Comparison of ENCODE assay signal across 11 cellular contexts in genomic region chr9:87336407-87336806, GRCh38.
DNase-seq lines count a peak whose midpoint lies in the region; ATAC-seq, FAIRE-seq and TF ChIP-seq lines count a peak whose summit lies in the region.
"Had no signal": no experiment of that assay in that cellular context is flagged by ENCODE, and none has a peak within 500 bp of the region (broad histone marks: within the 10 kb centered on the region; RNA-seq: fewer than 3 reads in every experiment).

No MANE protein-coding gene starts in this region.

- peaks cover 32% of the 10 kb centered on the region for H3K4me1 Mint-ChIP-seq in GM23338
- H3K4me1 Mint-ChIP-seq in Caco-2 (ENCODE audit: low read depth, unreplicated experiment): peaks cover 8% of the 10 kb centered on the region
- peaks cover 8% of the 10 kb centered on the region for H3K4me1 Mint-ChIP-seq in stimulated activated memory B cell treated with anti-CD40 and anti-IgM and Interleukin-4, amounts not matched to agents 10 μg/mL and 1 μg/mL and 100 μg/mL, for 72 hours

- no peak overlapping the region for H3K27ac Mint-ChIP-seq in GM23338
- no peak overlapping the region for H3K27ac Mint-ChIP-seq in Caco-2 (ENCODE audit: unreplicated experiment)
- no peak overlapping the region for H3K27ac Mint-ChIP-seq in stimulated activated memory B cell treated with anti-CD40 and anti-IgM and Interleukin-4, amounts not matched to agents 10 μg/mL and 1 μg/mL and 100 μg/mL, for 72 hours
- H3K27ac Mint-ChIP-seq: T-helper 2 cell treated with Interferon-gamma antibody and Interleukin-4, amounts not matched to agents 5 μg/mL and 100 μg/mL, for 36 hours had no signal

- no peak overlapping the region for H2AFZ ChIP-seq in GM23338

- H3K27me3 ChIP-seq in GM23338 (ENCODE audit: insufficient read depth) (no peaks in the 10 kb centered on the region), Caco-2 (replicated peaks; ENCODE audit: control insufficient read depth, insufficient read depth, low read length) (no peaks in the 10 kb centered on the region)

- no TSS peak for BruUV-seq in Caco-2 (replicated peaks; lab: Mats Ljungman, UMichigan)

- H4K20me1 ChIP-seq in GM23338 (replicated peaks; ENCODE audit: insufficient read depth): no peaks in the 10 kb centered on the region

- H3K4me2 ChIP-seq in GM23338: no peak overlapping the region

- peaks cover 7% of the 10 kb centered on the region; the same call in 2 of the 3 replicates for H3K36me3 Mint-ChIP-seq in GM23338 (ENCODE audit: low read depth)
- no peaks in the 10 kb centered on the region for H3K36me3 Mint-ChIP-seq in Caco-2 (ENCODE audit: insufficient read depth, unreplicated experiment)
- H3K36me3 Mint-ChIP-seq in stimulated activated memory B cell treated with anti-CD40 and anti-IgM and Interleukin-4, amounts not matched to agents 10 μg/mL and 1 μg/mL and 100 μg/mL, for 72 hours: no peaks in the 10 kb centered on the region

- ATAC-seq in GM23338: no peak
- no peak for ATAC-seq in stimulated activated memory B cell treated with anti-CD40 and anti-IgM and Interleukin-4, amounts not matched to agents 10 μg/mL and 1 μg/mL and 100 μg/mL, for 72 hours

- H3K4me3 ChIP-seq in GM23338 (no peak overlapping the region), SK-N-MC (peak overlapping the region; percentile 81), kidney (ENCODE audit: low read length in 2 of 2) (no peak overlapping the region), Caco-2 (ENCODE audit: low read depth, low read length) (no peak overlapping the region)

- peaks cover 5% of the 10 kb centered on the region for H3K27me3 Mint-ChIP-seq in GM23338 (ENCODE audit: insufficient read depth, low read depth, poor library complexity)
- H3K27me3 Mint-ChIP-seq in Caco-2 (ENCODE audit: insufficient read depth, unreplicated experiment): no peaks in the 10 kb centered on the region
- peaks cover 24% of the 10 kb centered on the region for H3K27me3 Mint-ChIP-seq in stimulated activated memory B cell treated with anti-CD40 and anti-IgM and Interleukin-4, amounts not matched to agents 10 μg/mL and 1 μg/mL and 100 μg/mL, for 72 hours

- H3K9me2 ChIP-seq in GM23338 (ENCODE audit: insufficient read depth): no peaks in the 10 kb centered on the region; the same call in 1 of the 2 replicates

- no peaks in the 10 kb centered on the region for H3F3A ChIP-seq in GM23338 (replicated peaks; ENCODE audit: low read depth)

- H3K9me3 ChIP-seq in SK-N-MC (ENCODE audit: low read depth, low read length): peaks cover 9% of the 10 kb centered on the region
- peaks cover 1 to 6% of the 10 kb centered on the region in 2 donors for H3K9me3 ChIP-seq in kidney (ENCODE audit: control insufficient read depth in 1 of 2, low read length in 2 of 2)
- H3K9me3 ChIP-seq in Caco-2: no peaks in the 10 kb centered on the region

- intact Hi-C loops in kidney (cut with DNase I) (loop anchor here (10.0 kb wide), 1 partner anchor 328 kb away; no protein-coding TSS in a partner anchor), Caco-2 (cut with micrococcal nuclease; ENCODE audit: unreplicated experiment) (loop anchor here (5.0 to 10.0 kb wide), 2 partner anchors 238 to 306 kb away; no protein-coding TSS in a partner anchor)

- no peak overlapping the region for H3K27ac ChIP-seq in GM23338 (ENCODE audit: low read depth)
- peak overlapping the region; percentile 97 for H3K27ac ChIP-seq in SK-N-MC
- H3K27ac ChIP-seq in kidney (ENCODE audit: low read depth in 2 of 2, low read length in 2 of 2): no peak overlapping the region

- H3K36me3 ChIP-seq in GM23338 (ENCODE audit: insufficient read depth) (no peaks in the 10 kb centered on the region; the same call in 1 of the 2 replicates), SK-N-MC (ENCODE audit: insufficient read depth, low read length) (0 out of 2 replicates have a peak, but pooled peaks cover 2% of the 10 kb centered on the region), kidney (ENCODE audit: control insufficient read depth in 1 of 2, insufficient read depth in 2 of 2, low read length in 2 of 2) (no peaks in the 10 kb centered on the region), Caco-2 (ENCODE audit: control insufficient read depth, insufficient read depth, low read length) (no peaks in the 10 kb centered on the region)

- CTCF ChIA-PET in Caco-2 (lab: Charles Lee): no interaction called here

- POLR2A ChIA-PET in Caco-2 (lab: Charles Lee): no interaction called here

- FAIRE-seq in kidney (lab: Jason Lieb, UNC): no peak

- peak; percentile 21 for DNase-seq in CD1c-positive myeloid dendritic cell (ENCODE audit: extremely low spot score)
- DNase-seq in GM23338 (ENCODE audit: low spot score): peak; percentile 16
- DNase-seq in SK-N-MC (ENCODE audit: low read depth, low spot score): no peak
- no peak for DNase-seq in kidney
- DNase-seq in Caco-2: no peak
- DNase-seq in amniotic stem cell (lab: John Stamatoyannopoulos, UW): no peak
- DNase-seq in T-helper 9 cell: no peak
- DNase-seq: activated T-cell treated with anti-CD3 and anti-CD28 coated beads for 4 hours, NCI-H187 treated with DMSO at 0.1 percent for 48 hours had no signal

- H3K9me3 Mint-ChIP-seq in GM23338 (peaks cover 15% of the 10 kb centered on the region), Caco-2 (ENCODE audit: unreplicated experiment) (no peaks in the 10 kb centered on the region)
- H3K9me3 Mint-ChIP-seq in stimulated activated memory B cell treated with anti-CD40 and anti-IgM and Interleukin-4, amounts not matched to agents 10 μg/mL and 1 μg/mL and 100 μg/mL, for 72 hours: peaks cover 3% of the 10 kb centered on the region

- H3K4me3 Mint-ChIP-seq in GM23338 (no peak overlapping the region), Caco-2 (ENCODE audit: unreplicated experiment) (no peak overlapping the region)
- no peak overlapping the region for H3K4me3 Mint-ChIP-seq in stimulated activated memory B cell treated with anti-CD40 and anti-IgM and Interleukin-4, amounts not matched to agents 10 μg/mL and 1 μg/mL and 100 μg/mL, for 72 hours

- peak in 1 of 2 experiments; percentile 47; a peak in 2 of 4 replicates for TF ChIP-seq CTCF in GM23338 (conservative IDR thresholded peaks at IDR 0.05; ENCODE audit: low read depth in 2 of 2)
- TF ChIP-seq CTCF in kidney (IDR thresholded peaks at IDR 0.05; ENCODE audit: borderline replicate concordance, extremely low read depth, insufficient read depth): peak; percentile 26
- no peak for TF ChIP-seq CTCF in Caco-2 (IDR thresholded peaks at IDR 0.05; ENCODE audit: insufficient read depth in 1 of 2, low read depth in 1 of 2, low read length in 1 of 2, severe bottlenecking in 1 of 2, unreplicated experiment in 1 of 2)

- H3K4me1 ChIP-seq in GM23338 (ENCODE audit: insufficient read depth) (peaks cover 16% of the 10 kb centered on the region), kidney (ENCODE audit: control insufficient read depth in 1 of 2, insufficient read depth in 1 of 2, low read depth in 1 of 2, low read length in 2 of 2) (peaks cover 0 to 6% of the 10 kb centered on the region in 2 donors), Caco-2 (peaks cover 10% of the 10 kb centered on the region)

- H3K9ac ChIP-seq in SK-N-MC (ENCODE audit: insufficient read length): peak overlapping the region; percentile 77
- H3K9ac ChIP-seq in kidney (ENCODE audit: low read length in 2 of 2): no peak overlapping the region

- H3K79me2 ChIP-seq in GM23338 (replicated peaks; ENCODE audit: insufficient read depth): no peaks in the 10 kb centered on the region

TF ChIP-seq in GM23338, 12 proteins besides CTCF, POLR2A, EP300 and RAD21:
- TF ChIP-seq ZNF331 (CRISPR knock-in tag; IDR thresholded peaks at IDR 0.05; ENCODE audit: low read depth) (no peak), EZH2 (IDR thresholded peaks at IDR 0.05; ENCODE audit: low read depth, unreplicated experiment) (no peak), REST (IDR thresholded peaks at IDR 0.05; ENCODE audit: unreplicated experiment) (no peak), EZH2phosphoT487 (IDR thresholded peaks at IDR 0.05; ENCODE audit: unreplicated experiment) (no peak), ZNF114 (CRISPR knock-in tag; IDR thresholded peaks at IDR 0.05) (no peak)
- TF ChIP-seq, protein P1, sequence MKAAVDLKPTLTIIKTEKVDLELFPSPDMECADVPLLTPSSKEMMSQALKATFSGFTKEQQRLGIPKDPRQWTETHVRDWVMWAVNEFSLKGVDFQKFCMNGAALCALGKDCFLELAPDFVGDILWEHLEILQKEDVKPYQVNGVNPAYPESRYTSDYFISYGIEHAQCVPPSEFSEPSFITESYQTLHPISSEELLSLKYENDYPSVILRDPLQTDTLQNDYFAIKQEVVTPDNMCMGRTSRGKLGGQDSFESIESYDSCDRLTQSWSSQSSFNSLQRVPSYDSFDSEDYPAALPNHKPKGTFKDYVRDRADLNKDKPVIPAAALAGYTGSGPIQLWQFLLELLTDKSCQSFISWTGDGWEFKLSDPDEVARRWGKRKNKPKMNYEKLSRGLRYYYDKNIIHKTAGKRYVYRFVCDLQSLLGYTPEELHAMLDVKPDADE (IDR thresholded peaks at IDR 0.05): no peak

Comparison
In these comparisons a context has a peak if more than half of its experiments do, and no peak if none do; other contexts are left out.
1. DNase-seq: peak in CD1c-positive myeloid dendritic cell (single experiment) and GM23338 (single experiment); none in SK-N-MC (single experiment), kidney (single experiment), Caco-2 (0 of 2), amniotic stem cell (single experiment) and T-helper 9 cell (single experiment).